ENCODE assay signal across 24 cellular contexts in genomic region chr16:19567560-19567959, GRCh38.
"Had no signal": no experiment of that assay in that cellular context is flagged by ENCODE, and none has a peak within 500 bp of the region (broad histone marks: within the 10 kb centered on the region; RNA-seq: fewer than 3 reads in every experiment).

No MANE protein-coding gene starts in this region.

- DNase-seq: naive B cell; naive thymus-derived CD8-positive, alpha-beta T cell; nephron progenitor cell; nucleus accumbens; pancreas; retina; right cardiac atrium; right lobe of liver; sigmoid colon; small intestine; stimulated activated CD4-positive, alpha-beta T cell treated with anti-CD3 and anti-CD28 coated beads, Interleukin-15, amount 100 ng/mL, for 24 hours; stimulated activated CD4-positive, alpha-beta T cell treated with anti-CD3 and anti-CD28 coated beads, Interleukin-2, amount 100 ng/mL, for 24 hours; stimulated activated CD4-positive, alpha-beta T cell treated with anti-CD3 and anti-CD28 coated beads, Interleukin-2, amount 100 ng/mL, for 48 hours; stimulated activated CD4-positive, alpha-beta T cell treated with anti-CD3 and anti-CD28 coated beads, Interleukin-4, amount 100 ng/mL, for 24 hours; stimulated activated naive B cell treated with anti-CD40 and anti-IgM and Interleukin-4, amounts not matched to agents 10 μg/mL and 1 μg/mL and 100 μg/mL, for 72 hours; stimulated activated naive CD4-positive, alpha-beta T cell treated with Interleukin-2 at 50 U/mL for 16 hours; thyroid gland; trophoblast cell; upper lobe of right lung; uterus had no signal

- H3K27me3 Mint-ChIP-seq: naive B cell; naive thymus-derived CD8-positive, alpha-beta T cell; natural killer cell treated with Interleukin-12 subunit alpha and Interleukin-12 subunit beta and Interleukin-15 and Interleukin-18, amount 100 ng/mL, for 72 hours; stimulated activated naive B cell treated with anti-CD40 and anti-IgM and Interleukin-4, amounts not matched to agents 10 μg/mL and 1 μg/mL and 100 μg/mL, for 72 hours; stimulated activated naive CD8-positive, alpha-beta T cell treated with anti-CD3 and anti-CD28 coated beads, Interleukin-15, Interleukin-2, amounts not matched to agents 100 ng/mL and 50 ng/mL, for 24 hours had no signal

- H3K4me3 Mint-ChIP-seq: naive B cell; naive thymus-derived CD8-positive, alpha-beta T cell; natural killer cell treated with Interleukin-12 subunit alpha and Interleukin-12 subunit beta and Interleukin-15 and Interleukin-18, amount 100 ng/mL, for 72 hours; nephron progenitor cell; neural crest cell; stimulated activated effector memory CD8-positive, alpha-beta T cell treated with anti-CD3 and anti-CD28 coated beads, Interleukin-12 subunit alpha, Interleukin-12 subunit beta, amount 100 ng/mL, for 72 hours; stimulated activated naive B cell treated with anti-CD40 and anti-IgM and Interleukin-4, amounts not matched to agents 10 μg/mL and 1 μg/mL and 100 μg/mL, for 72 hours; stimulated activated naive CD8-positive, alpha-beta T cell treated with anti-CD3 and anti-CD28 coated beads, Interleukin-15, Interleukin-2, amounts not matched to agents 100 ng/mL and 50 ng/mL, for 24 hours had no signal

- H3K27ac Mint-ChIP-seq: natural killer cell treated with Interleukin-12 subunit alpha and Interleukin-12 subunit beta and Interleukin-15 and Interleukin-18, amount 100 ng/mL, for 72 hours; nephron progenitor cell; stimulated activated effector memory CD8-positive, alpha-beta T cell treated with anti-CD3 and anti-CD28 coated beads, Interleukin-12 subunit alpha, Interleukin-12 subunit beta, amount 100 ng/mL, for 72 hours; stimulated activated naive B cell treated with anti-CD40 and anti-IgM and Interleukin-4, amounts not matched to agents 10 μg/mL and 1 μg/mL and 100 μg/mL, for 72 hours; stimulated activated naive CD8-positive, alpha-beta T cell treated with anti-CD3 and anti-CD28 coated beads, Interleukin-15, Interleukin-2, amounts not matched to agents 100 ng/mL and 50 ng/mL, for 24 hours had no signal

- H3K9me3 Mint-ChIP-seq: natural killer cell treated with Interleukin-12 subunit alpha and Interleukin-12 subunit beta and Interleukin-15 and Interleukin-18, amount 100 ng/mL, for 72 hours; stimulated activated naive CD8-positive, alpha-beta T cell treated with anti-CD3 and anti-CD28 coated beads, Interleukin-15, Interleukin-2, amounts not matched to agents 100 ng/mL and 50 ng/mL, for 24 hours had no signal

- H3K4me1 Mint-ChIP-seq: naive B cell; nephron progenitor cell; neural crest cell; stimulated activated effector memory CD8-positive, alpha-beta T cell treated with anti-CD3 and anti-CD28 coated beads, Interleukin-12 subunit alpha, Interleukin-12 subunit beta, amount 100 ng/mL, for 72 hours; stimulated activated naive B cell treated with anti-CD40 and anti-IgM and Interleukin-4, amounts not matched to agents 10 μg/mL and 1 μg/mL and 100 μg/mL, for 72 hours had no signal

- ATAC-seq: naive thymus-derived CD8-positive, alpha-beta T cell; natural killer cell treated with Interleukin-12 subunit alpha and Interleukin-12 subunit beta and Interleukin-15 and Interleukin-18, amount 100 ng/mL, for 72 hours; pancreas; right cardiac atrium; right lobe of liver; stimulated activated effector memory CD8-positive, alpha-beta T cell treated with anti-CD3 and anti-CD28 coated beads, Interleukin-12 subunit alpha, Interleukin-12 subunit beta, amount 100 ng/mL, for 72 hours; stimulated activated naive B cell treated with anti-CD40 and anti-IgM and Interleukin-4, amounts not matched to agents 10 μg/mL and 1 μg/mL and 100 μg/mL, for 72 hours; upper lobe of right lung had no signal
